21 cellular contexts compared by ENCODE assay signal in the genomic region with DNA sequence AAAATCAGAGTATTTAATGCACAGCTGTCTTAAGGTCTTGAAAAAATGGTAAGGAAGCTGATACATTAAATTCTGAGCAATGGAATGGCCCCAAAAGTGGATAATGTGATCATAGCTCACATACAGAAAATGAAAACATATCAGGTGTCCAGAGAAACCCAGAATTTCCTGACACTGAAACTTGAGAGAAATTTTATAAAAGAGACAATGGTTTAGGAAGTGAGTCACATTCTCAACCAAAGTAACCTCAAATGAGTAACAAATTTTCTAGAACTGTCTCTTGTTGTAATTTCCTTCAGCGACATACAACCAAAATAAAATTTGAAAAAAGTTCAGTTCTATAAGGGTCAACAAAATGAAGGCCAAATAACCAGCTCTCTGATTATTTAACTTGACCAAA. TPM values are rescaled to one million over a fixed set of nuclear protein-coding genes. Genes with fewer than 3 reads are reported as not detected.
DNase-seq lines count a peak whose midpoint lies in the region; ATAC-seq and TF ChIP-seq lines count a peak whose summit lies in the region.
"Had no signal": no experiment of that assay in that cellular context is flagged by ENCODE, and none has a peak within 500 bp of the region (broad histone marks: within the 10 kb centered on the region; RNA-seq: fewer than 3 reads in every experiment).

No MANE protein-coding gene starts in this region.

- no peak overlapping the region for H3K27ac Mint-ChIP-seq in stimulated activated naive CD8-positive, alpha-beta T cell treated with anti-CD3 and anti-CD28 coated beads, Interleukin-15, amount 100 ng/mL, for 72 hours
- no peak overlapping the region for H3K27ac Mint-ChIP-seq in progenitor cell of endocrine pancreas
- H3K27ac Mint-ChIP-seq: activated naive CD4-positive, alpha-beta T cell treated with anti-CD3 and anti-CD28 coated beads, Interleukin-2, amount 50 U/mL, for 72 hours; HFFc6; memory B cell; naive thymus-derived CD8-positive, alpha-beta T cell; T-cell had no signal

- peak; percentile 58 for ATAC-seq in stimulated activated naive CD8-positive, alpha-beta T cell treated with anti-CD3 and anti-CD28 coated beads, Interleukin-15, amount 100 ng/mL, for 72 hours
- no peak for ATAC-seq in stimulated activated naive CD8-positive, alpha-beta T cell treated with anti-CD3 and anti-CD28 coated beads, Interleukin-15, Interleukin-2, amounts not matched to agents 100 U/mL and 50 U/mL, for 24 hours
- no peak for ATAC-seq in HG02981 (IDR thresholded peaks at IDR 0.05; ENCODE audit: unreplicated experiment)
- ATAC-seq: activated T-cell treated with anti-CD3 and anti-CD28 coated beads, Interleukin-2, amount 50 U/mL, for 4 hours; naive thymus-derived CD8-positive, alpha-beta T cell; T-cell had no signal

- H3K4me3 ChIP-seq in H7 (ENCODE audit: insufficient read depth, low read depth, low read length) = no peak overlapping the region
- H3K4me3 ChIP-seq: hepatocyte, spleen, thoracic aorta had no signal

- TF ChIP-seq CTCF in progenitor cell of endocrine pancreas (IDR thresholded peaks at IDR 0.05; ENCODE audit: unreplicated experiment) = no peak

- no peaks in the 10 kb centered on the region for H3K36me3 Mint-ChIP-seq in progenitor cell of endocrine pancreas (ENCODE audit: insufficient read depth)
- H3K36me3 Mint-ChIP-seq: activated naive CD4-positive, alpha-beta T cell treated with anti-CD3 and anti-CD28 coated beads, Interleukin-2, amount 50 U/mL, for 72 hours; memory B cell; naive thymus-derived CD8-positive, alpha-beta T cell; T-cell had no signal

- no peak for DNase-seq in stimulated activated naive CD8-positive, alpha-beta T cell treated with anti-CD3 and anti-CD28 coated beads, Interleukin-15, amount 100 ng/mL, for 72 hours
- no peak for DNase-seq in stimulated activated naive CD8-positive, alpha-beta T cell treated with anti-CD3 and anti-CD28 coated beads, Interleukin-15, Interleukin-2, amounts not matched to agents 100 U/mL and 50 U/mL, for 24 hours
- DNase-seq in astrocyte of the hippocampus (ENCODE audit: low read depth, low spot score) (peak; percentile 6), glomerular endothelial cell (ENCODE audit: extremely low read depth, low read depth, low spot score) (peak; percentile 68), progenitor cell of endocrine pancreas (ENCODE audit: low spot score, unreplicated experiment) (no peak), 8988T (no peak), H7 (no peak)
- DNase-seq: activated CD4-positive, alpha-beta T cell treated with anti-CD3 and anti-CD28 coated beads, Interleukin-2, amount 50 U/mL, for 1 hour; activated T-cell treated with anti-CD3 and anti-CD28 coated beads, Interleukin-2, amount 50 U/mL, for 4 hours; central memory CD4-positive, alpha-beta T cell; HFFc6; islet precursor cell; naive thymus-derived CD8-positive, alpha-beta T cell; NCI-H226; spleen; T-cell had no signal

- H3K4me1 Mint-ChIP-seq in stimulated activated naive CD8-positive, alpha-beta T cell treated with anti-CD3 and anti-CD28 coated beads, Interleukin-15, amount 100 ng/mL, for 72 hours = peaks cover 7% of the 10 kb centered on the region
- H3K4me1 Mint-ChIP-seq in progenitor cell of endocrine pancreas (ENCODE audit: low read depth) = peaks cover 6% of the 10 kb centered on the region
- H3K4me1 Mint-ChIP-seq: memory B cell; naive thymus-derived CD8-positive, alpha-beta T cell; T-cell had no signal

- no peaks in the 10 kb centered on the region for H3K9me3 Mint-ChIP-seq in stimulated activated naive CD8-positive, alpha-beta T cell treated with anti-CD3 and anti-CD28 coated beads, Interleukin-15, amount 100 ng/mL, for 72 hours
- no peaks in the 10 kb centered on the region for H3K9me3 Mint-ChIP-seq in progenitor cell of endocrine pancreas (ENCODE audit: low read depth)
- H3K9me3 Mint-ChIP-seq: activated T-cell treated with anti-CD3 and anti-CD28 coated beads, Interleukin-2, amount 50 U/mL, for 4 hours; HFFc6; T-cell had no signal

- H3K4me3 Mint-ChIP-seq in stimulated activated naive CD8-positive, alpha-beta T cell treated with anti-CD3 and anti-CD28 coated beads, Interleukin-15, amount 100 ng/mL, for 72 hours = no peak overlapping the region
- no peak overlapping the region for H3K4me3 Mint-ChIP-seq in progenitor cell of endocrine pancreas (ENCODE audit: low read depth)
- H3K4me3 Mint-ChIP-seq: activated T-cell treated with anti-CD3 and anti-CD28 coated beads, Interleukin-2, amount 50 U/mL, for 4 hours; HFFc6; memory B cell; naive thymus-derived CD8-positive, alpha-beta T cell; T-cell had no signal

- no peaks in the 10 kb centered on the region for H3K36me3 ChIP-seq in H7 (replicated peaks; ENCODE audit: control insufficient read depth, insufficient read depth, low read length)
- H3K36me3 ChIP-seq: spleen, thoracic aorta had no signal

- no peaks in the 10 kb centered on the region for H3K27me3 ChIP-seq in H7 (ENCODE audit: control insufficient read depth, insufficient read depth, low read length)
- H3K27me3 ChIP-seq: hepatocyte, spleen had no signal

- H3K27me3 Mint-ChIP-seq in stimulated activated naive CD8-positive, alpha-beta T cell treated with anti-CD3 and anti-CD28 coated beads, Interleukin-15, amount 100 ng/mL, for 72 hours = peaks cover 34% of the 10 kb centered on the region
- H3K27me3 Mint-ChIP-seq in progenitor cell of endocrine pancreas = no peaks in the 10 kb centered on the region

RNA-seq across cellular contexts. Expression of a gene that starts 37.4 kb away (rescaled TPM):
- 11.5 and 18.4 TPM in 2 replicates for total RNA-seq in glomerular endothelial cell
- total RNA-seq in progenitor cell of endocrine pancreas = 32.8 and 37.6 TPM in 2 replicates
- total RNA-seq in H7 (2014; rRNA removed; shearing (Covaris generic)) = 16.2 and 20.9 TPM in 2 replicates

Comparison
In these comparisons a context has a peak if more than half of its experiments do, and no peak if none do; other contexts are left out.
1. DNase-seq: peak in astrocyte of the hippocampus (single experiment) and glomerular endothelial cell (single experiment); none in stimulated activated naive CD8-positive, alpha-beta T cell treated with anti-CD3 and anti-CD28 coated beads, Interleukin-15, amount 100 ng/mL, for 72 hours (0 of 2), stimulated activated naive CD8-positive, alpha-beta T cell treated with anti-CD3 and anti-CD28 coated beads, Interleukin-15, Interleukin-2, amounts not matched to agents 100 U/mL and 50 U/mL, for 24 hours (single experiment), progenitor cell of endocrine pancreas (single experiment), 8988T (single experiment) and H7 (single experiment).